20 cellular contexts compared by ENCODE assay signal in the genomic region with DNA sequence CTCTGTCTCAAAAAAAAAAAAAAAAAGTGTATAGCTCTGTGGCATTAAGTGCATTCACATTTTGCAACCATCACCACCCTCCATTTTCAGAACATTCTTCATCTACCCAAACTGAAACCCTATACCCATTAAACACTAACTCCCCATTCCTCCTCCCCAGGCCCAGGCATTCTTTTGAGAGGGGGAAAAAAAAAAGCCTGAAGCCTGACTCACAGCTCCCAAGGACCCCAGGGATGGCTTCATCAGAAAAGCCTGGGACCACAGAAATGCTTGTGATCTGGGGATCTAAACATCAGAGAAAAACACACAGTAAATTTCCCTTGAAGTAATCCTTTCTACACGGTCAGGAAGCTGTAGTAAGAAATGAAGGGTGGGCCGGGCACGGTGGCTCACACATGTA. TPM values are rescaled to one million over a fixed set of nuclear protein-coding genes. Genes with fewer than 3 reads are reported as not detected.
"Had no signal": no experiment of that assay in that cellular context is flagged by ENCODE, and none has a peak within 500 bp of the region (broad histone marks: within the 10 kb centered on the region; RNA-seq: fewer than 3 reads in every experiment).

No MANE protein-coding gene starts in this region.

- H3K9me3 ChIP-seq: suprapubic skin had no signal

- H3K36me3 Mint-ChIP-seq: activated naive CD8-positive, alpha-beta T cell had no signal

- H3K9me3 Mint-ChIP-seq: activated B cell treated with CpG ODN at 0.5 μM for 24 hours; activated CD4-positive, alpha-beta T cell treated with anti-CD3 and anti-CD28 coated beads, Interleukin-2, amount 10 ng/mL, durations not matched to agents 24 days and 14 days; nephron; stimulated activated naive CD8-positive, alpha-beta T cell treated with anti-CD3 and anti-CD28 coated beads, Interleukin-15, Interleukin-2, amounts not matched to agents 100 ng/mL and 50 ng/mL, for 24 hours; T-helper 1 cell treated with Interleukin-12 subunit alpha and Interleukin-12 subunit beta and Interleukin-4 antibody, amounts not matched to agents 30 μg/mL and 1 μg/mL, for 36 hours had no signal

- ATAC-seq: esophagus mucosa, left ventricle myocardium superior, right cardiac atrium had no signal

- H3K4me1 Mint-ChIP-seq: nephron had no signal

- H3K27ac Mint-ChIP-seq: activated B cell treated with CpG ODN at 0.5 μM for 24 hours; activated CD4-positive, alpha-beta T cell treated with anti-CD3 and anti-CD28 coated beads, Interleukin-2, amount 10 ng/mL, durations not matched to agents 24 days and 14 days; activated naive CD8-positive, alpha-beta T cell; memory B cell; nephron; progenitor cell of endocrine pancreas; stimulated activated naive CD8-positive, alpha-beta T cell treated with anti-CD3 and anti-CD28 coated beads, Interleukin-15, Interleukin-2, amounts not matched to agents 100 ng/mL and 50 ng/mL, for 24 hours had no signal

- H3K27me3 Mint-ChIP-seq: activated B cell treated with CpG ODN at 0.5 μM for 24 hours; activated CD4-positive, alpha-beta T cell treated with anti-CD3 and anti-CD28 coated beads, Interleukin-2, amount 10 ng/mL, durations not matched to agents 24 days and 14 days; activated naive CD8-positive, alpha-beta T cell; memory B cell; progenitor cell of endocrine pancreas; stimulated activated naive CD8-positive, alpha-beta T cell treated with anti-CD3 and anti-CD28 coated beads, Interleukin-15, Interleukin-2, amounts not matched to agents 100 ng/mL and 50 ng/mL, for 24 hours had no signal

- DNase-seq: activated B cell treated with CpG ODN at 0.5 μM for 24 hours; activated CD4-positive, alpha-beta T cell treated with anti-CD3 and anti-CD28 coated beads, Interleukin-2, amount 10 ng/mL, durations not matched to agents 24 days and 14 days; activated gamma-delta T cell treated with Interleukin-2 at 50 U/mL for 16 hours; hypothalamus; kidney glomerular epithelial cell; left ventricle myocardium superior; occipital lobe; right cardiac atrium; stimulated activated CD4-positive, alpha-beta T cell treated with anti-CD3 and anti-CD28 coated beads, Interleukin-4, amount 100 ng/mL, for 4 hours; trophoblast cell had no signal

- H3K27ac ChIP-seq: suprapubic skin had no signal

- H3K4me3 ChIP-seq: smooth muscle cell, suprapubic skin had no signal

- H3K4me3 Mint-ChIP-seq: activated B cell treated with CpG ODN at 0.5 μM for 24 hours; activated CD4-positive, alpha-beta T cell treated with anti-CD3 and anti-CD28 coated beads, Interleukin-2, amount 10 ng/mL, durations not matched to agents 24 days and 14 days; activated naive CD8-positive, alpha-beta T cell; nephron; stimulated activated naive CD8-positive, alpha-beta T cell treated with anti-CD3 and anti-CD28 coated beads, Interleukin-15, Interleukin-2, amounts not matched to agents 100 ng/mL and 50 ng/mL, for 24 hours; T-helper 1 cell treated with Interleukin-12 subunit alpha and Interleukin-12 subunit beta and Interleukin-4 antibody, amounts not matched to agents 30 μg/mL and 1 μg/mL, for 36 hours had no signal

- H3K4me2 ChIP-seq: smooth muscle cell had no signal

- H3K27me3 ChIP-seq: suprapubic skin had no signal

RNA-seq across cellular contexts. Expression of gene PKDREJ, which starts 22.9 kb away (rescaled TPM):
- total RNA-seq: activated B cell treated with CpG ODN at 0.5 μM for 24 hours; activated CD4-positive, alpha-beta T cell treated with anti-CD3 and anti-CD28 coated beads, Interleukin-2, amount 10 ng/mL, durations not matched to agents 24 days and 14 days; fibroblast of villous mesenchyme; left ventricle myocardium superior; progenitor cell of endocrine pancreas; smooth muscle cell had no signal
